8 cellular contexts compared by ENCODE assay signal in the genomic region with DNA sequence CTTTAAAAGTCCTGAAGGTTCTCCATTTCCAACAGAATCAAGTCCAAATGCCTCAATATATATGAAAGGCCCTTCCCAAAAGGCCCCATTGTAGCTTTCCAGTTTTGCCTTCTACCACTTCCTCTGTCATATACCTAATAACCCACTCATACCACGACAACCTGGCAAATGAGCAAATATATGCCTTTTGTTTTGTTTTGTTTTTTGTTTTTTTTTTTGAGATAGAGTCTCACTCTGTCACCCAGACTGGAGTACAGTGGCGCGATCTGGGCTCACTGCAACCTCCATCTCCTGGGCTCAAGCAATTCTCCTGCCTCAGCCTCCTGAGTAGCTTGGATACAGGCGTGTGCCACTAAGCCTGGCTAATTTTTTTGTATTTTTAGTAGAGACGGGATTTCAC. TPM values are rescaled to one million over a fixed set of nuclear protein-coding genes. Genes with fewer than 3 reads are reported as not detected.
DNase-seq lines count a peak whose midpoint lies in the region; ATAC-seq lines count a peak whose summit lies in the region.
"Not testable (repeated sequence)": the region's sequence is repeated elsewhere in the genome, so short reads cannot be mapped to it uniquely, and the experiment has no call there.

No MANE protein-coding gene starts in this region.

- not testable (repeated sequence) for H3K4me3 ChIP-seq in Karpas-422 (ENCODE audit: low read length)

- not testable (repeated sequence) for H3K4me3 Mint-ChIP-seq in activated naive CD8-positive, alpha-beta T cell treated with anti-CD3 and anti-CD28 coated beads for 36 hours; stimulated activated naive CD8-positive, alpha-beta T cell treated with anti-CD3 and anti-CD28 coated beads, Interleukin-15, Interleukin-2, amounts not matched to agents 100 ng/mL and 50 ng/mL, for 24 hours

- not testable (repeated sequence) for H3K36me3 ChIP-seq in Karpas-422 (ENCODE audit: insufficient read depth, low read length)

- not testable (repeated sequence) for H3K9me3 ChIP-seq in Karpas-422 (ENCODE audit: low read length)

- peak overlapping the region; percentile 63 for H3K4me2 ChIP-seq in Karpas-422 (ENCODE audit: low read depth, low read length, poor library complexity, severe bottlenecking)

- not testable (repeated sequence) for H3K27me3 ChIP-seq in Karpas-422 (ENCODE audit: low read length)

- H4K20me1 ChIP-seq in Karpas-422 (ENCODE audit: insufficient read depth, low read depth, low read length): not testable (repeated sequence)

- H3K9me2 ChIP-seq in Karpas-422 (replicated peaks; ENCODE audit: insufficient read depth, low read length): not testable (repeated sequence)

- H2AFZ ChIP-seq in Karpas-422 (ENCODE audit: low read length): peak overlapping the region; percentile 38

- not testable (repeated sequence) for H3K27me3 Mint-ChIP-seq in activated naive CD8-positive, alpha-beta T cell treated with anti-CD3 and anti-CD28 coated beads for 36 hours; stimulated activated naive CD8-positive, alpha-beta T cell treated with anti-CD3 and anti-CD28 coated beads, Interleukin-15, Interleukin-2, amounts not matched to agents 100 ng/mL and 50 ng/mL, for 24 hours

- H3K79me2 ChIP-seq in Karpas-422 (ENCODE audit: low read length): not testable (repeated sequence)

- not testable (repeated sequence) for DNase-seq in Karpas-422; activated naive CD8-positive, alpha-beta T cell treated with anti-CD3 and anti-CD28 coated beads for 36 hours

- H3K36me3 Mint-ChIP-seq in activated naive CD8-positive, alpha-beta T cell treated with anti-CD3 and anti-CD28 coated beads for 36 hours: peaks cover 16% of the 10 kb centered on the region
- H3K36me3 Mint-ChIP-seq in stimulated activated naive CD8-positive, alpha-beta T cell treated with anti-CD3 and anti-CD28 coated beads, Interleukin-15, Interleukin-2, amounts not matched to agents 100 ng/mL and 50 ng/mL, for 24 hours (ENCODE audit: low read depth): peaks cover 38% of the 10 kb centered on the region

- H3K27ac ChIP-seq in Karpas-422 (ENCODE audit: low read length): peak overlapping the region; percentile 71

- H3K4me1 ChIP-seq in Karpas-422 (ENCODE audit: low read length): peaks cover 19% of the 10 kb centered on the region

- H3K9me3 Mint-ChIP-seq in activated naive CD8-positive, alpha-beta T cell treated with anti-CD3 and anti-CD28 coated beads for 36 hours; stimulated activated naive CD8-positive, alpha-beta T cell treated with anti-CD3 and anti-CD28 coated beads, Interleukin-15, Interleukin-2, amounts not matched to agents 100 ng/mL and 50 ng/mL, for 24 hours: not testable (repeated sequence)

- H3K9ac ChIP-seq in Karpas-422 (ENCODE audit: low read length): peak overlapping the region; percentile 20; the same call in 1 of the 2 replicates

- ATAC-seq in GM18498 (IDR thresholded peaks at IDR 0.05; ENCODE audit: unreplicated experiment) (peak; percentile 23), GM18909 (IDR thresholded peaks at IDR 0.05; ENCODE audit: poor library complexity, unreplicated experiment) (peak; percentile 20), GM19455 (IDR thresholded peaks at IDR 0.05; ENCODE audit: unreplicated experiment) (peak; percentile 13), HG02642 (IDR thresholded peaks at IDR 0.05; ENCODE audit: poor library complexity, unreplicated experiment) (peak; percentile 24), HG03095 (IDR thresholded peaks at IDR 0.05; ENCODE audit: unreplicated experiment) (peak; percentile 9)

- H3K4me1 Mint-ChIP-seq in activated naive CD8-positive, alpha-beta T cell treated with anti-CD3 and anti-CD28 coated beads for 36 hours: peaks cover 10% of the 10 kb centered on the region
- H3K4me1 Mint-ChIP-seq in stimulated activated naive CD8-positive, alpha-beta T cell treated with anti-CD3 and anti-CD28 coated beads, Interleukin-15, Interleukin-2, amounts not matched to agents 100 ng/mL and 50 ng/mL, for 24 hours (ENCODE audit: low read depth): not testable (repeated sequence)

- H3K27ac Mint-ChIP-seq in activated naive CD8-positive, alpha-beta T cell treated with anti-CD3 and anti-CD28 coated beads for 36 hours: peak overlapping the region; percentile 26
- H3K27ac Mint-ChIP-seq in stimulated activated naive CD8-positive, alpha-beta T cell treated with anti-CD3 and anti-CD28 coated beads, Interleukin-15, Interleukin-2, amounts not matched to agents 100 ng/mL and 50 ng/mL, for 24 hours: peak overlapping the region; percentile 2

RNA-seq across cellular contexts. Expression of a gene that starts 20.6 kb away (rescaled TPM):
- total RNA-seq in Karpas-422 (2014; rRNA removed; shearing (Covaris generic); ENCODE audit: low replicate concordance): 29.9 and 30.4 TPM in 2 replicates
- 10 to 100 TPM; 34.1 to 38.2 TPM for total RNA-seq in activated naive CD8-positive, alpha-beta T cell treated with anti-CD3 and anti-CD28 coated beads for 36 hours

RNA-seq across cellular contexts. Expression of a gene that starts 51.1 kb away (rescaled TPM):
- total RNA-seq in Karpas-422 (2014; rRNA removed; shearing (Covaris generic); ENCODE audit: low replicate concordance): 23.6 and 37.5 TPM in 2 replicates
- total RNA-seq in activated naive CD8-positive, alpha-beta T cell treated with anti-CD3 and anti-CD28 coated beads for 36 hours: 100 to 1,000 TPM; 136 to 137 TPM
